8 cellular contexts compared by ENCODE assay signal in the genomic region with DNA sequence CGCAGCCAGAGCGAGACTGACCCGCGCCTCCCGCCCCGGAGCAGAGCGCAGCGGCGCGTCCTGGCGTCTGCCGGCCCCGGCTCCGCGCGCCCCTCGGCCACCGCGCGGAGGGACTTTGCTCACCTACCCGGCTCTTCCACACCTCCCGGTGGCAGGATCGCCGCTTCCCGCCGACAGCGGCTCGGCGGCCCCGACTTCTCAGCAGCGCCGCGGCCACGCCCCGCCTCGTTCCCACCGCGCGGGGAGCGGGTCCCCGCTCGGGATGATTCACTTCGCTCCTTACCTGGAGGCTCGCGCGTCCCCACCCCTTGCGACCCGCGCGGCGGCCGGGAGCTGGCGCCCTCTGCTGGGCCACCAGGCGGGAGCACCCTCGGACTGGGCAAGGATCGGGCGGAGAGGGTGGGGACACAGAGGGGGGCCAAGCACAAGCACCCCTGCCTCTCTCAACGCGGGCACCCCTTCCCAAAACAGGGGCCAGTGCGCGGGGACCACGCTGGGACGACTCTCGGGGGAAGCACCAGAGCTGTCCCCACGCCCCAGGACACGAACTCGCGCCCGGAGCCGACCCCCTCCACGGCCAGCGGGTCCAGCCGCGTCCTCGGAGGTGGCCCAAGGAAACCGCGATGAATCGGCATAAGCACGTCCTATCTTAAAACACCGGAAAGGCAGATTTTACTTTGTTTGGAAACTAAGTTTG.
A peak's percentile ranks its signal among the peaks of the same experiment; 100 is the strongest.
DNase-seq lines count a peak whose midpoint lies in the region; ATAC-seq and TF ChIP-seq lines count a peak whose summit lies in the region.

No MANE protein-coding gene starts in this region.

- in situ Hi-C loops in KBM-7 (cut with MboI; ENCODE audit: low pct_unique_long_range_greater_than_20kb, low sequenced_read_pairs), result no loop called here

- peak; percentile 98 for TF ChIP-seq CTCF in type B pancreatic cell (conservative IDR thresholded peaks at IDR 0.05)

- H2BK12ac ChIP-seq in trophoblast cell (ENCODE audit: low read length), result peak overlapping the region; percentile 96

- peak overlapping the region; percentile 90 for H4K12ac ChIP-seq in trophoblast cell (ENCODE audit: low read depth, low read length)

- peak overlapping the region; percentile 96 for H2BK120ac ChIP-seq in trophoblast cell (ENCODE audit: insufficient read depth, low read length, poor library complexity)

- H3K4me3 Mint-ChIP-seq in activated naive CD4-positive, alpha-beta T cell treated with anti-CD3 and anti-CD28 coated beads for 36 hours, result peak overlapping the region; percentile 78
- H3K4me3 Mint-ChIP-seq in type B pancreatic cell, result peak overlapping the region; percentile 87

- peak overlapping the region; percentile 96 for H3K18ac ChIP-seq in trophoblast cell (ENCODE audit: low read length)

- CTCF ChIA-PET in activated naive CD4-positive, alpha-beta T cell treated with anti-CD3 and anti-CD28 coated beads for 36 hours (lab: Charles Lee), result interaction anchor here (1.0 to 1.5 kb wide), 8 partner anchors 11 to 221 kb away, joined by 3 to 5 read pairs (median 4); no protein-coding TSS in a partner anchor

- H4K8ac ChIP-seq in trophoblast cell (ENCODE audit: low read depth, low read length), result peak overlapping the region; percentile 77

- peak overlapping the region; percentile 85 for H3K4me2 ChIP-seq in trophoblast cell (ENCODE audit: low read length)

- H3K79me2 ChIP-seq in trophoblast cell (ENCODE audit: control insufficient read depth, insufficient read depth, low read length, poor library complexity), result peaks cover 24% of the 10 kb centered on the region

- peak overlapping the region; percentile 92 for H3K14ac ChIP-seq in trophoblast cell (ENCODE audit: low read length)

- peaks cover 8% of the 10 kb centered on the region for H3K27me3 Mint-ChIP-seq in activated naive CD4-positive, alpha-beta T cell treated with anti-CD3 and anti-CD28 coated beads for 36 hours (ENCODE audit: low read depth)
- no peaks in the 10 kb centered on the region for H3K27me3 Mint-ChIP-seq in type B pancreatic cell

- no peak overlapping the region for H3K23ac ChIP-seq in trophoblast cell (ENCODE audit: low read length)

- H2AK5ac ChIP-seq in trophoblast cell (ENCODE audit: low read length), result peak overlapping the region; percentile 75

- peak overlapping the region; percentile 93 for H4K91ac ChIP-seq in trophoblast cell (ENCODE audit: low read depth, low read length)

- H2BK5ac ChIP-seq in trophoblast cell (ENCODE audit: low read depth, low read length, poor library complexity), result peak overlapping the region; percentile 93

- no peaks in the 10 kb centered on the region for H3K36me3 ChIP-seq in trophoblast cell (ENCODE audit: control insufficient read depth in 1 of 2, insufficient read depth in 2 of 2, low read length in 2 of 2)

- H3K4ac ChIP-seq in trophoblast cell (ENCODE audit: low read depth, low read length), result peak overlapping the region; percentile 96

- H3K9me3 Mint-ChIP-seq in activated naive CD4-positive, alpha-beta T cell treated with anti-CD3 and anti-CD28 coated beads for 36 hours, result no peaks in the 10 kb centered on the region
- no peaks in the 10 kb centered on the region for H3K9me3 Mint-ChIP-seq in type B pancreatic cell

- peak overlapping the region; percentile 96 for H3K9ac ChIP-seq in trophoblast cell (ENCODE audit: low read length)

- H3K4me1 ChIP-seq in trophoblast cell (ENCODE audit: control insufficient read depth in 1 of 2, insufficient read depth in 2 of 2, low read length in 2 of 2), result peaks cover 10 to 15% of the 10 kb centered on the region in 2 experiments

- intact Hi-C loops in activated naive CD4-positive, alpha-beta T cell treated with anti-CD3 and anti-CD28 coated beads for 36 hours (cut with micrococcal nuclease), result loop anchor here (1.0 to 10.0 kb wide), 8 partner anchors 33 to 351 kb away; no protein-coding TSS in a partner anchor
- intact Hi-C loops in Right ventricle myocardium inferior (cut with DNase I), result loop anchor here (2.0 to 10.0 kb wide), 6 partner anchors 103 to 209 kb away; a partner anchor contains a TSS

- H3K27me3 ChIP-seq in trophoblast cell (ENCODE audit: insufficient read depth, low read length), result no peaks in the 10 kb centered on the region

- H3K27ac ChIP-seq in trophoblast cell (ENCODE audit: low read depth, low read length), result peak overlapping the region; percentile 90

- H3K4me3 ChIP-seq in trophoblast cell (ENCODE audit: low read depth, low read length), result peak overlapping the region; percentile 90

- no CpG with 5 or more reads among the region's 80 CpGs for WGBS in trophoblast cell (ENCODE audit: extremely low coverage, insufficient coverage, insufficient read length)

- H3K27ac Mint-ChIP-seq in activated naive CD4-positive, alpha-beta T cell treated with anti-CD3 and anti-CD28 coated beads for 36 hours, result peak overlapping the region; percentile 73
- H3K27ac Mint-ChIP-seq in type B pancreatic cell, result peak overlapping the region; percentile 82

- no peaks in the 10 kb centered on the region for H3K36me3 Mint-ChIP-seq in activated naive CD4-positive, alpha-beta T cell treated with anti-CD3 and anti-CD28 coated beads for 36 hours (ENCODE audit: low read depth)
- H3K36me3 Mint-ChIP-seq in type B pancreatic cell, result peaks cover 7% of the 10 kb centered on the region

- H3K4me1 Mint-ChIP-seq in activated naive CD4-positive, alpha-beta T cell treated with anti-CD3 and anti-CD28 coated beads for 36 hours (ENCODE audit: low read depth), result peaks cover 34% of the 10 kb centered on the region
- H3K4me1 Mint-ChIP-seq in type B pancreatic cell (ENCODE audit: unreplicated experiment), result peaks cover 56% of the 10 kb centered on the region

- no peaks in the 10 kb centered on the region for H3K9me3 ChIP-seq in trophoblast cell (ENCODE audit: insufficient read depth, low read depth, low read length)

- ATAC-seq in GM21619 (IDR thresholded peaks at IDR 0.05; ENCODE audit: unreplicated experiment), result peak; percentile 84
- ATAC-seq in Right ventricle myocardium inferior, result peak; percentile 88

- peak overlapping the region; percentile 65 for H2AFZ ChIP-seq in trophoblast cell (ENCODE audit: insufficient read depth, low read length, poor library complexity)

- DNase-seq in DMS79 treated with DMSO at 0.1 percent for 48 hours (lab: John Stamatoyannopoulos, UW), result peak; percentile 34
- DNase-seq in KBM-7, result peak; percentile 91
- DNase-seq in SHP77 treated with DMSO at 0.1 percent for 48 hours (lab: John Stamatoyannopoulos, UW), result peak; percentile 32
- peak; percentile 86 for DNase-seq in activated naive CD4-positive, alpha-beta T cell treated with anti-CD3 and anti-CD28 coated beads for 36 hours
- peak; percentile 94 for DNase-seq in Right ventricle myocardium inferior (ENCODE audit: missing footprints)
- peak; percentile 91 to 95 for DNase-seq in trophoblast cell
- DNase-seq in type B pancreatic cell (ENCODE audit: extremely low spot score, unreplicated experiment), result peak; percentile 95

- H3K79me1 ChIP-seq in trophoblast cell (ENCODE audit: low read length), result peaks cover 21% of the 10 kb centered on the region

Comparison
In these comparisons a context has a peak if more than half of its experiments do, and no peak if none do; other contexts are left out.
1. Peak in every context shown above with its lines: DNase-seq, ATAC-seq, H3K4me3 ChIP-seq and H3K27ac ChIP-seq.
2. DNase-seq: peak in every context shown above with its lines; median percentile 95 in type B pancreatic cell; 94 in Right ventricle myocardium inferior; 93 in trophoblast cell; 91 in KBM-7; 86 in activated naive CD4-positive, alpha-beta T cell treated with anti-CD3 and anti-CD28 coated beads for 36 hours; 34 in DMS79 treated with DMSO at 0.1 percent for 48 hours; 32 in SHP77 treated with DMSO at 0.1 percent for 48 hours.